8 cellular contexts compared by ENCODE assay signal in the genomic region with DNA sequence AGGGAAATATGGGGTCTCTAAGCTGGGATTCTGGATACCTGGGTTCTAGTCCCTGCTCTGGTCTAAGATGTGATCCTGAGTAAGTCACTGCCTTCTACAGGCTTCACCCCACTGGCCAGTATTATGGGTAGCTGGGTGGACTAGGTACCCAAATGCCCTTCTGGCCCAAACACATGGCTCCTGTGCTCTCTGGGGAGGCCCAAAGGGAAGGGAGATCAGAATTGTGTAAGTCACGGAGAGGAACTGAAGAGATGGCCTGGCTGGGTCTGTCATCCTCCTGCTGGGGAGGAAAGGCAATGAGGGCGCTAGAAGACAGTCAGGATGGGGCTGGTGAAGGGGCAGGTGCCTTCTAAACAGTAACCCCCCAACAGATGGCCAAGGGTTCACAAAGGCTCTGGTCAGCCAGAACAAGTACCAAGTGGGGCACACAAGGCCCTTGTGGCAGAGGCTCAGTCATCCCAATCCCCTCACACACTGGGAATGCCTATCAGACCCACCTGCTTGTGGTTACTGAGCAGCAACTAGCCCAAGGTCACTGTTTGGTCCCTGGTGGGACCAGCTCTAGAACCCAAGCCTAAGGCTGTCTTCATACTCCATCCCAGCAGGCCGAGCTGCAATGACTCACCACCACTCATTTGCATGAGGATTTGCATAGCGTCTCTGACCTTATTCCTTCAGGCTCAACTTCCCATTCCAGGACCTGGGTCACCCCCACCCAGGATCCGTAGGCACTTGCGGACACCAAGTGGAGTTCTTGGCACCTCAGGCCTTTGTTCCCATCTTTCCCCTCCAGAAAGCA. TPM values are rescaled to one million over a fixed set of nuclear protein-coding genes. Genes with fewer than 3 reads are reported as not detected.
DNase-seq lines count a peak whose midpoint lies in the region; ATAC-seq and TF ChIP-seq lines count a peak whose summit lies in the region.

No MANE protein-coding gene starts in this region.

- no peak overlapping the region for H2BK120ac ChIP-seq in mesendoderm (ENCODE audit: low read depth, low read length)

- WGBS in heart left ventricle, 4 donors: 58 to 62% (median 60%) methylated on average over 6 of the region's 6 CpGs
- no CpG with 5 or more reads among the region's 6 CpGs for WGBS in mesendoderm (ENCODE audit: extremely low coverage, insufficient coverage, low lambda C conversion rate)

- H2AK5ac ChIP-seq in mesendoderm (ENCODE audit: low read length): no peak overlapping the region

- no peak overlapping the region for H3K18ac ChIP-seq in mesendoderm (ENCODE audit: low read length)

- H2BK15ac ChIP-seq in mesendoderm (replicated peaks; ENCODE audit: low read depth): no peak overlapping the region

- H3K9ac ChIP-seq in mesendoderm (ENCODE audit: low read length): no peak overlapping the region

- H3K4me3 Mint-ChIP-seq in activated CD8-positive, alpha-beta T cell treated with anti-CD3 and anti-CD28 coated beads for 36 hours: no peak overlapping the region

- H3K4me1 Mint-ChIP-seq in activated CD8-positive, alpha-beta T cell treated with anti-CD3 and anti-CD28 coated beads for 36 hours (ENCODE audit: low read depth): peaks cover 97% of the 10 kb centered on the region

- H3K36me3 ChIP-seq in heart left ventricle (peaks cover 0 to 31% (median 6%) of the 10 kb centered on the region in 9 donors), mesendoderm (ENCODE audit: control insufficient read depth, insufficient read depth, low read length) (no peaks in the 10 kb centered on the region), vagina (no peaks in the 10 kb centered on the region)

- CTCF ChIA-PET in activated CD8-positive, alpha-beta T cell treated with anti-CD3 and anti-CD28 coated beads for 36 hours (lab: Charles Lee): interaction anchor here (0.9 to 14.3 kb wide), 8 partner anchors 10 to 198 kb away, joined by 3 to 220 read pairs (median 4); a partner anchor contains a TSS

- TF ChIP-seq CTCF in heart left ventricle (IDR thresholded peaks at IDR 0.05) (no peak), vagina (IDR thresholded peaks at IDR 0.05) (no peak)
- no peak for TF ChIP-seq CTCF in activated CD8-positive, alpha-beta T cell treated with anti-CD3 and anti-CD28 coated beads for 36 hours (IDR thresholded peaks at IDR 0.05)

- H3K4me3 ChIP-seq in heart left ventricle (peak overlapping the region in 9 of 12 donors; percentile 5 to 50 (median 39)), mesendoderm (ENCODE audit: low read length) (no peak overlapping the region), vagina (peak overlapping the region; percentile 26 to 41)

- H3K27me3 ChIP-seq in heart left ventricle (no peaks in the 10 kb centered on the region), mesendoderm (ENCODE audit: insufficient read depth, low read length, poor library complexity) (no peaks in the 10 kb centered on the region), vagina (no peaks in the 10 kb centered on the region)

- peaks cover 20% of the 10 kb centered on the region for H3K36me3 Mint-ChIP-seq in activated CD8-positive, alpha-beta T cell treated with anti-CD3 and anti-CD28 coated beads for 36 hours (ENCODE audit: low read depth)

- no peak overlapping the region for H3K4me2 ChIP-seq in mesendoderm (ENCODE audit: low read length)

- TF ChIP-seq POLR2A in heart left ventricle (IDR thresholded peaks at IDR 0.05) (no peak), vagina (IDR thresholded peaks at IDR 0.05) (no peak)

- H3K79me2 ChIP-seq in mesendoderm (ENCODE audit: control insufficient read depth, insufficient read depth, low read length): peaks cover 14% of the 10 kb centered on the region

- no peak for ATAC-seq in heart left ventricle
- ATAC-seq in left ventricle myocardium superior: no peak
- ATAC-seq in activated CD8-positive, alpha-beta T cell treated with anti-CD3 and anti-CD28 coated beads for 36 hours: no peak
- no peak for ATAC-seq in HG02885 (IDR thresholded peaks at IDR 0.05; ENCODE audit: poor library complexity, unreplicated experiment)
- no peak for ATAC-seq in GM21786 (IDR thresholded peaks at IDR 0.05; ENCODE audit: unreplicated experiment)

- H2BK5ac ChIP-seq in mesendoderm (ENCODE audit: low read length): no peak overlapping the region

- H3K27ac ChIP-seq in heart left ventricle (peak overlapping the region; percentile 81 to 100 (median 98)), mesendoderm (ENCODE audit: low read depth, low read length) (no peak overlapping the region), vagina (peak overlapping the region; percentile 99)

- H3K27ac Mint-ChIP-seq in activated CD8-positive, alpha-beta T cell treated with anti-CD3 and anti-CD28 coated beads for 36 hours: peak overlapping the region; percentile 86

- DNase-seq in heart left ventricle: peak in 1 of 5 donors; percentile 37
- DNase-seq in left ventricle myocardium superior: no peak
- DNase-seq in activated CD8-positive, alpha-beta T cell treated with anti-CD3 and anti-CD28 coated beads for 36 hours: no peak
- DNase-seq in mesendoderm: peak; percentile 45
- DNase-seq in vagina (ENCODE audit: extremely low spot score in 2 of 2): no peak
- no peak for DNase-seq in DMS114 treated with DMSO at 0.1 percent for 48 hours (lab: John Stamatoyannopoulos, UW; ENCODE audit: unreplicated experiment)

- H3K9me3 ChIP-seq in heart left ventricle (no peaks in the 10 kb centered on the region), vagina (no peaks in the 10 kb centered on the region)

- no peak overlapping the region for H4K5ac ChIP-seq in mesendoderm (ENCODE audit: low read length)

- H3K4ac ChIP-seq in mesendoderm (ENCODE audit: low read depth, low read length): no peak overlapping the region

- no peak overlapping the region for H4K8ac ChIP-seq in mesendoderm (ENCODE audit: low read depth, low read length)

- POLR2A ChIA-PET in activated CD8-positive, alpha-beta T cell treated with anti-CD3 and anti-CD28 coated beads for 36 hours (lab: Charles Lee): interaction anchor here (1.1 to 15.0 kb wide), 4 partner anchors 9 to 317 kb away, joined by 3 to 245 read pairs (median 6); a partner anchor contains a TSS

- H3K4me1 ChIP-seq in heart left ventricle: peaks cover 58 to 100% (median 98%) of the 10 kb centered on the region in 12 donors
- H3K4me1 ChIP-seq in mesendoderm (ENCODE audit: control insufficient read depth, low read depth, low read length): peaks cover 29% of the 10 kb centered on the region
- peaks cover 100% of the 10 kb centered on the region for H3K4me1 ChIP-seq in vagina

- H3K9me3 Mint-ChIP-seq in activated CD8-positive, alpha-beta T cell treated with anti-CD3 and anti-CD28 coated beads for 36 hours: no peaks in the 10 kb centered on the region

- H3K27me3 Mint-ChIP-seq in activated CD8-positive, alpha-beta T cell treated with anti-CD3 and anti-CD28 coated beads for 36 hours: no peaks in the 10 kb centered on the region

- intact Hi-C loops in heart left ventricle (cut with DNase I) (no loop called here), left ventricle myocardium superior (cut with micrococcal nuclease) (no loop called here), vagina (cut with DNase I) (no loop called here)
- intact Hi-C loops in activated CD8-positive, alpha-beta T cell treated with anti-CD3 and anti-CD28 coated beads for 36 hours (cut with micrococcal nuclease): no loop called here

- H3K79me1 ChIP-seq in mesendoderm (ENCODE audit: low read length): peaks cover 41% of the 10 kb centered on the region

- peak overlapping the region; percentile 72 for H3K56ac ChIP-seq in mesendoderm (ENCODE audit: low read length)

- no peak overlapping the region for H3K23ac ChIP-seq in mesendoderm (ENCODE audit: low read length)

RNA-seq across cellular contexts. Expression of a gene that starts 9.2 kb away (rescaled TPM):
- total RNA-seq in heart left ventricle (100 to 1,000 TPM in 3 of 9 donors, 10 to 100 TPM in 6; 75.0 to 203 (median 93.2) TPM), left ventricle myocardium superior (116 TPM), vagina (33.9 TPM)
- polyA plus RNA-seq in heart left ventricle: 10 to 100 TPM; 40.5 to 68.8 TPM
- total RNA-seq in activated CD8-positive, alpha-beta T cell treated with anti-CD3 and anti-CD28 coated beads for 36 hours: 10 to 100 TPM; 35.3 to 35.8 TPM
- polyA plus RNA-seq in mesendoderm (2013, experiment 1 of 2): 11.7 TPM
- polyA plus RNA-seq in mesendoderm (2013, experiment 2 of 2): 11.4 TPM
